Comparison of ENCODE assay signal across 8 cellular contexts in the genomic region with DNA sequence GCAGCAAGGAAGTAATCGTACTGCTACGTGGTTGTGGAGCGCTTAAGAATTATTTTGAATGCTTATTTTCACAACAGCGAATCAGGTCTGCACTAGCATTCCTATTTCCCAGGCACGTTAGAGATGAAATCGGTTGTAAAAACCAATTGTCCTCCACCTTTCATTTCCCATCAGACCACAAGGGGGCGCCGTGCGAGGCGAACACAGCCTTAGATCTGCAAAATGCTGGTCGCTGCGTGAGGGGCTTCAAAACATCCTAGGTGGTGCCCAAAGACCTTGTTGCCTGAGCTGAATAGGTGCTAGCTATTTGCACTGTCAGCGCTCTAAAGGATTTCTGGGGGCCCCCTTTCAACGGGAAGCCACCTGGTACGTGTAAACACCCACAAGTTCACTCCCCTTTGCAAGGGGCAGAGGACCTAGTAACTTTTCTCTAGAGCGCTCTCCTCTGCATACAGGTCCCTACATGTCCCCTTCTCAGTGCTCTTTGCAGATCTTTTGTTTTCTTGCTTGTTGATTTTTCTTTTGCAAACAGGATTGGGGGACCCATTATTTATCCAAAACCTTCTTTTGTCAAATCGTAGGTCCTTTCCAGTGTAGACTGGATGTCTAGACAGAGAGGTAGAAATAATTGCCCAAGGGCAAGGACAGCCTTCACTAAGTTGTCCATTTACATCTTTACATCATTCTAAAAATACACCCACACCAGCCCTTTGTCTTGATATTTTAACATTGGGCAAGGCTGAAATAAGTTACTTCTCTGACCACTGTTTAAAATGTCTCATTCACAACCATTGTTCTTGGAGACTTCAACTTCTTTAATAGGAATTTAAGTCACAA. TPM values are rescaled to one million over a fixed set of nuclear protein-coding genes. Genes with fewer than 3 reads are reported as not detected.
DNase-seq lines count a peak whose midpoint lies in the region; ATAC-seq, FAIRE-seq and TF ChIP-seq lines count a peak whose summit lies in the region.

No MANE protein-coding gene starts in this region.

- H3K9me3 Mint-ChIP-seq in T-helper 2 cell treated with Interferon-gamma antibody and Interleukin-4, amounts not matched to agents 5 μg/mL and 100 μg/mL, for 36 hours = no peaks in the 10 kb centered on the region
- no peaks in the 10 kb centered on the region for H3K9me3 Mint-ChIP-seq in astrocyte (ENCODE audit: unreplicated experiment)

- no peaks in the 10 kb centered on the region for H3K27me3 ChIP-seq in astrocyte (ENCODE audit: insufficient read depth, low read length)

- H3K4me1 ChIP-seq in astrocyte (ENCODE audit: insufficient read depth, low read length) = no peaks in the 10 kb centered on the region

- H3K79me2 ChIP-seq in astrocyte (ENCODE audit: insufficient read depth, low read length) = no peaks in the 10 kb centered on the region

- H2AFZ ChIP-seq in astrocyte (ENCODE audit: low read depth, low read length) = no peak overlapping the region

- no peak overlapping the region for H3K27ac Mint-ChIP-seq in T-helper 2 cell treated with Interferon-gamma antibody and Interleukin-4, amounts not matched to agents 5 μg/mL and 100 μg/mL, for 36 hours
- no peak overlapping the region for H3K27ac Mint-ChIP-seq in astrocyte (ENCODE audit: unreplicated experiment)

- no peak overlapping the region for H3K9ac ChIP-seq in astrocyte (ENCODE audit: low read length)

- H3K4me3 ChIP-seq in astrocyte (ENCODE audit: insufficient read depth, low read depth, low read length) = no peak overlapping the region

- no peak for ATAC-seq in GM21367 (IDR thresholded peaks at IDR 0.05; ENCODE audit: unreplicated experiment)
- ATAC-seq in GM21825 (IDR thresholded peaks at IDR 0.05; ENCODE audit: unreplicated experiment) = no peak

- no peak overlapping the region for H3K27ac ChIP-seq in astrocyte (ENCODE audit: low read depth, low read length)

- peak; percentile 73 for TF ChIP-seq CTCF in astrocyte (IDR thresholded peaks at IDR 0.05; ENCODE audit: insufficient read depth, low read depth, low read length)

- H3K4me2 ChIP-seq in astrocyte (ENCODE audit: low read length) = peak overlapping the region; percentile 54

- H3K27me3 Mint-ChIP-seq in T-helper 2 cell treated with Interferon-gamma antibody and Interleukin-4, amounts not matched to agents 5 μg/mL and 100 μg/mL, for 36 hours (ENCODE audit: low read depth) = no peaks in the 10 kb centered on the region
- H3K27me3 Mint-ChIP-seq in astrocyte (ENCODE audit: low read depth, unreplicated experiment) = peaks cover 4% of the 10 kb centered on the region

- peak overlapping the region; percentile 14 for H3K4me3 Mint-ChIP-seq in T-helper 2 cell treated with Interferon-gamma antibody and Interleukin-4, amounts not matched to agents 5 μg/mL and 100 μg/mL, for 36 hours
- no peak overlapping the region for H3K4me3 Mint-ChIP-seq in astrocyte (ENCODE audit: unreplicated experiment)

- H4K20me1 ChIP-seq in astrocyte (ENCODE audit: insufficient read depth, low read length) = no peaks in the 10 kb centered on the region

- DNase-seq in GM04504 (ENCODE audit: low read depth) (peak; percentile 10), KBM-7 (peak; percentile 77), astrocyte (ENCODE audit: low read depth) (no peak), iPS-NIHi11 (ENCODE audit: low spot score) (peak; percentile 67)
- peak; percentile 48 for DNase-seq in T-helper 2 cell treated with Interferon-gamma antibody and Interleukin-4, amounts not matched to agents 5 μg/mL and 100 μg/mL, for 36 hours (ENCODE audit: low spot score)
- peak; percentile 83 for DNase-seq in stimulated activated CD4-positive, alpha-beta T cell treated with anti-CD3 and anti-CD28 coated beads, Interleukin-15, amount 100 ng/mL, for 24 hours

- H3K4me1 Mint-ChIP-seq in T-helper 2 cell treated with Interferon-gamma antibody and Interleukin-4, amounts not matched to agents 5 μg/mL and 100 μg/mL, for 36 hours (ENCODE audit: low read depth) = peaks cover 11% of the 10 kb centered on the region
- H3K4me1 Mint-ChIP-seq in astrocyte (ENCODE audit: low read depth, unreplicated experiment) = peaks cover 6% of the 10 kb centered on the region

- in situ Hi-C loops in KBM-7 (cut with MboI; ENCODE audit: low pct_unique_long_range_greater_than_20kb, low sequenced_read_pairs) = no loop called here

- H3K9me3 ChIP-seq in astrocyte (ENCODE audit: insufficient read depth, low read depth, low read length) = no peaks in the 10 kb centered on the region

- peak; percentile 9 for FAIRE-seq in astrocyte (lab: Jason Lieb, UNC)

- H3K36me3 ChIP-seq in astrocyte (ENCODE audit: insufficient read depth, low read length) = no peaks in the 10 kb centered on the region

- H3K36me3 Mint-ChIP-seq in T-helper 2 cell treated with Interferon-gamma antibody and Interleukin-4, amounts not matched to agents 5 μg/mL and 100 μg/mL, for 36 hours (ENCODE audit: low read depth) = no peaks in the 10 kb centered on the region
- no peaks in the 10 kb centered on the region for H3K36me3 Mint-ChIP-seq in astrocyte (ENCODE audit: low read depth, unreplicated experiment)

RNA-seq across cellular contexts. Expression of gene NEDD9, which starts 59.7 kb away (rescaled TPM):
- 37.3 and 39.6 TPM in 2 replicates for total RNA-seq in astrocyte
